14 cellular contexts compared by ENCODE assay signal in genomic region chr9:114737118-114737517, GRCh38. TPM values are rescaled to one million over a fixed set of nuclear protein-coding genes. Genes with fewer than 3 reads are reported as not detected.
DNase-seq lines count a peak whose midpoint lies in the region; TF ChIP-seq lines count a peak whose summit lies in the region.
"Had no signal": no experiment of that assay in that cellular context is flagged by ENCODE, and none has a peak within 500 bp of the region (broad histone marks: within the 10 kb centered on the region; RNA-seq: fewer than 3 reads in every experiment).

No MANE protein-coding gene starts in this region.

- H3K36me3 ChIP-seq in parathyroid adenoma (ENCODE audit: control insufficient read depth, insufficient read depth, low read length) (no peaks in the 10 kb centered on the region), thyroid gland (no peaks in the 10 kb centered on the region)
- H3K36me3 ChIP-seq: gastroesophageal sphincter, stomach had no signal

- H3K4me3 ChIP-seq in parathyroid adenoma (ENCODE audit: low read depth, low read length) (no peak overlapping the region), thyroid gland (replicated peaks in 1 of 3) (no peak overlapping the region)
- H3K4me3 ChIP-seq: gastroesophageal sphincter, lung, stomach had no signal

- no peaks in the 10 kb centered on the region for H3K27me3 ChIP-seq in parathyroid adenoma (ENCODE audit: control insufficient read depth, insufficient read depth, low read length)
- H3K27me3 ChIP-seq in thyroid gland, result no peaks in the 10 kb centered on the region
- H3K27me3 ChIP-seq: gastroesophageal sphincter, stomach had no signal

- 82 to 89% methylated on average over 3 of the region's 3 CpGs for WGBS in thyroid gland, 2 donors

- H3K9ac ChIP-seq in parathyroid adenoma, result no peak overlapping the region

- DNase-seq in activated T-cell treated with anti-CD3 and anti-CD28 coated beads for 4 hours (peak; percentile 27), NCI-H226 (peak; percentile 35), NCI-H1694 treated with DMSO at 0.1 percent for 48 hours (lab: John Stamatoyannopoulos, UW) (no peak), thyroid gland (no peak), NCI-H2107 treated with DMSO at 0.1 percent for 48 hours (lab: John Stamatoyannopoulos, UW; ENCODE audit: unreplicated experiment) (no peak)
- DNase-seq in activated T-cell treated with anti-CD3 and anti-CD28 coated beads, Interleukin-2, amount 50 U/mL, for 1 hour, result no peak
- DNase-seq in activated T-cell treated with anti-CD3 and anti-CD28 coated beads, Interleukin-2, amount 50 U/mL, for 48 hours, result peak; percentile 54 to 57
- DNase-seq: NCI-H2107, retina, stomach had no signal

- H3K9me3 ChIP-seq in parathyroid adenoma (ENCODE audit: control insufficient read depth, low read length) (no peaks in the 10 kb centered on the region), thyroid gland (no peaks in the 10 kb centered on the region)
- H3K9me3 ChIP-seq: gastroesophageal sphincter, stomach had no signal

- no peaks in the 10 kb centered on the region for H3K79me2 ChIP-seq in parathyroid adenoma

- H3K4me1 ChIP-seq in parathyroid adenoma (peaks cover 3% of the 10 kb centered on the region), thyroid gland (no peaks in the 10 kb centered on the region)
- H3K4me1 ChIP-seq: gastroesophageal sphincter had no signal

- TF ChIP-seq CTCF in parathyroid adenoma (IDR thresholded peaks at IDR 0.05) (no peak), thyroid gland (IDR thresholded peaks at IDR 0.05) (no peak)

- H2AFZ ChIP-seq in parathyroid adenoma, result peak overlapping the region; percentile 20

- no peak for TF ChIP-seq POLR2A in thyroid gland (IDR thresholded peaks at IDR 0.05)

- no peak overlapping the region for H3K4me2 ChIP-seq in parathyroid adenoma (ENCODE audit: low read length)

- H3K27ac ChIP-seq in parathyroid adenoma (no peak overlapping the region), thyroid gland (no peak overlapping the region)
- H3K27ac ChIP-seq: gastroesophageal sphincter, stomach had no signal

- intact Hi-C loops in thyroid gland (cut with DNase I), result loop anchor here (5.0 kb wide), 2 partner anchors 75 to 175 kb away; no protein-coding TSS in a partner anchor

RNA-seq across cellular contexts. Expression of gene TEX48, which starts 55.1 kb away (rescaled TPM):
- not detected for total RNA-seq in thyroid gland
- total RNA-seq: gastroesophageal sphincter, lung, SK-MEL-5, stomach had no signal

Comparison
In these comparisons a context has a peak if more than half of its experiments do, and no peak if none do; other contexts are left out.
1. DNase-seq: peak in activated T-cell treated with anti-CD3 and anti-CD28 coated beads for 4 hours (single experiment), NCI-H226 (single experiment) and activated T-cell treated with anti-CD3 and anti-CD28 coated beads, Interleukin-2, amount 50 U/mL, for 48 hours (2 of 2); none in activated T-cell treated with anti-CD3 and anti-CD28 coated beads, Interleukin-2, amount 50 U/mL, for 1 hour (single experiment), NCI-H1694 treated with DMSO at 0.1 percent for 48 hours (single experiment), thyroid gland (0 of 2) and NCI-H2107 treated with DMSO at 0.1 percent for 48 hours (single experiment).